15 cellular contexts compared by ENCODE assay signal in the genomic region with DNA sequence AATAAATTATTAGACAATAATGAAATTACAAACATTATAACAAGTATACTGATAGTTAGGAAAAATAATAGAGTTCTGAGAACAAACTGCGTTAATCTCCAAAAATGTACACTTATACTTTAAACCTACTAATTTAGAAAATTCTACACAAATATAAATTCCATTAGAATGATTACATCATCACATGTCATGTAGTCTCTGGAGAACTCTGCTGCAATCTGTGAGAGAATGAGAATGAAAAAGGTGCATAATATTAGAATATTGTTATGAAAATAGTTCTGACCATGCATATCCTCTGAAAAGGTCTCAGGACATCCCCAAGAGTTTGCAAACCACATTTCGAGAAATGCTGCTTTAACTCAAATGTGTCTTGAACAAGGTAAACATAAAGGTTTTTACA. TPM values are rescaled to one million over a fixed set of nuclear protein-coding genes. Genes with fewer than 3 reads are reported as not detected.
DNase-seq lines count a peak whose midpoint lies in the region; FAIRE-seq and TF ChIP-seq lines count a peak whose summit lies in the region.
"Had no signal": no experiment of that assay in that cellular context is flagged by ENCODE, and none has a peak within 500 bp of the region (broad histone marks: within the 10 kb centered on the region; RNA-seq: fewer than 3 reads in every experiment).

No MANE protein-coding gene starts in this region.

- peaks cover 77% of the 10 kb centered on the region for H3K4me1 ChIP-seq in cardiac muscle cell (ENCODE audit: low read depth)

- H3K27ac ChIP-seq in cardiac muscle cell (peak overlapping the region; percentile 24), VCaP (peak overlapping the region; percentile 100)
- H3K27ac ChIP-seq: 22Rv1 had no signal

- H3K9me3 ChIP-seq in cardiac muscle cell (ENCODE audit: low read depth): no peaks in the 10 kb centered on the region
- H3K9me3 ChIP-seq: Caco-2 had no signal

- H3K4me1 Mint-ChIP-seq in activated CD4-positive, alpha-beta T cell treated with anti-CD3 and anti-CD28 coated beads, Interleukin-2, amount 10 ng/mL, durations not matched to agents 24 days and 14 days: no peaks in the 10 kb centered on the region
- H3K4me1 Mint-ChIP-seq: CD8-positive, alpha-beta memory T cell had no signal

- H3K27me3 ChIP-seq in cardiac muscle cell: no peaks in the 10 kb centered on the region

- no peak overlapping the region for H3K4me3 ChIP-seq in cardiac muscle cell
- H3K4me3 ChIP-seq: GM23338 had no signal

- DNase-seq in cardiac muscle cell (ENCODE audit: low read depth in 1 of 2, low spot score in 1 of 2) (no peak), cardiac septum (ENCODE audit: low spot score) (no peak), GM19240 (ENCODE audit: insufficient read length, low spot score) (no peak), NCI-H510A (lab: John Stamatoyannopoulos, UW) (no peak)
- DNase-seq in activated CD4-positive, alpha-beta T cell treated with anti-CD3 and anti-CD28 coated beads, Interleukin-2, amount 10 ng/mL, durations not matched to agents 24 days and 14 days: no peak
- DNase-seq: Caco-2; CD8-positive, alpha-beta memory T cell; DND-41; GDM1; H7 had no signal

- H3K27ac Mint-ChIP-seq in activated CD4-positive, alpha-beta T cell treated with anti-CD3 and anti-CD28 coated beads, Interleukin-2, amount 10 ng/mL, durations not matched to agents 24 days and 14 days: no peak overlapping the region
- H3K27ac Mint-ChIP-seq: CD8-positive, alpha-beta memory T cell; GM23338 had no signal

- TF ChIP-seq CTCF in cardiac muscle cell (IDR thresholded peaks at IDR 0.05; ENCODE audit: low read depth, low read length) (no peak), VCaP (conservative IDR thresholded peaks at IDR 0.05) (no peak)

- peaks cover 12% of the 10 kb centered on the region for H3K27me3 Mint-ChIP-seq in activated CD4-positive, alpha-beta T cell treated with anti-CD3 and anti-CD28 coated beads, Interleukin-2, amount 10 ng/mL, durations not matched to agents 24 days and 14 days

- H3K4me3 Mint-ChIP-seq in activated CD4-positive, alpha-beta T cell treated with anti-CD3 and anti-CD28 coated beads, Interleukin-2, amount 10 ng/mL, durations not matched to agents 24 days and 14 days: no peak overlapping the region
- H3K4me3 Mint-ChIP-seq: CD14-positive monocyte; CD8-positive, alpha-beta memory T cell; GM23338 had no signal

- no peaks in the 10 kb centered on the region for H3K36me3 ChIP-seq in cardiac muscle cell

- no peaks in the 10 kb centered on the region for H3K36me3 Mint-ChIP-seq in activated CD4-positive, alpha-beta T cell treated with anti-CD3 and anti-CD28 coated beads, Interleukin-2, amount 10 ng/mL, durations not matched to agents 24 days and 14 days (ENCODE audit: low read depth)
- H3K36me3 Mint-ChIP-seq: CD14-positive monocyte; CD8-positive, alpha-beta memory T cell had no signal

- intact Hi-C loops in cardiac septum (cut with DNase I): no loop called here
- intact Hi-C loops in activated CD4-positive, alpha-beta T cell treated with anti-CD3 and anti-CD28 coated beads, Interleukin-2, amount 10 ng/mL, durations not matched to agents 24 days and 14 days (cut with micrococcal nuclease): no loop called here

- H3K9me3 Mint-ChIP-seq in activated CD4-positive, alpha-beta T cell treated with anti-CD3 and anti-CD28 coated beads, Interleukin-2, amount 10 ng/mL, durations not matched to agents 24 days and 14 days: no peaks in the 10 kb centered on the region
- H3K9me3 Mint-ChIP-seq: CD14-positive monocyte, GM23338 had no signal

- FAIRE-seq in islet of Langerhans (lab: Jason Lieb, UNC): peak; percentile 97

RNA-seq across cellular contexts. Expression of a gene that starts 11.4 kb away (rescaled TPM):
- total RNA-seq in cardiac muscle cell: 123 TPM in 2 replicates
- 92.9 and 111 TPM in 2 replicates for polyA plus RNA-seq in cardiac muscle cell
- 40.5 TPM for total RNA-seq in cardiac septum
- not detected in 2 replicates for total RNA-seq in activated CD4-positive, alpha-beta T cell treated with anti-CD3 and anti-CD28 coated beads, Interleukin-2, amount 10 ng/mL, durations not matched to agents 24 days and 14 days
- total RNA-seq: Caco-2; CD8-positive, alpha-beta memory T cell; GM23338 had no signal
- polyA plus RNA-seq: CD8-positive, alpha-beta memory T cell; GM23338 had no signal

Comparison
In these comparisons a context has a peak if more than half of its experiments do, and no peak if none do; other contexts are left out.
1. RNA of a gene that starts 11.4 kb away (total RNA-seq): 123 TPM in cardiac muscle cell and 40.5 TPM in cardiac septum (single experiment); not detected in activated CD4-positive, alpha-beta T cell treated with anti-CD3 and anti-CD28 coated beads, Interleukin-2, amount 10 ng/mL, durations not matched to agents 24 days and 14 days; every median in the first group is over 10 times any median in the second.